In the genomic region with DNA sequence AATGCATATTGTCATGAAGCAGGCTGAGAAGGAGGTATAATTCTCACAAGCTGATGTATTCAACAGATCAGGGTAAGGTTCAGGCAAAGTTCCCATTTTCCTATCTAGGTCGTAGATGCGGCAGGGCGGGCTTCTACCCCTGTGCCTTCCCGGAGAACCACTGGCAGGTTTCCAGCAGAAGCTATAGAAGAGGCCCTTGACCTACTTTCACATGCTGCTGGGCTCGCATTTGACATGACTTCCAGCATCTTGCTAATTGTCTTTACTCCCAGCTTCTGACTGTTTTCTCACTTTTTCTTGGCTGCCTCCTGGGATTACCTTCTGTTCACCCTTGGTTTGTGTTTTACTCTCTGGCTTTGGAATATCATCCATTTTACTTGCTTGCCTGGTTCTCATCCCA, we compare ENCODE assay signal across 26 cellular contexts. TPM values are rescaled to one million over a fixed set of nuclear protein-coding genes. Genes with fewer than 3 reads are reported as not detected.
DNase-seq lines count a peak whose midpoint lies in the region; ATAC-seq, FAIRE-seq and TF ChIP-seq lines count a peak whose summit lies in the region.
"Had no signal": no experiment of that assay in that cellular context is flagged by ENCODE, and none has a peak within 500 bp of the region (broad histone marks: within the 10 kb centered on the region; RNA-seq: fewer than 3 reads in every experiment).

No MANE protein-coding gene starts in this region.

- peaks cover 3 to 7% of the 10 kb centered on the region in 2 donors for H3K4me1 ChIP-seq in kidney (ENCODE audit: control insufficient read depth in 1 of 2, insufficient read depth in 1 of 2, low read depth in 1 of 2, low read length in 2 of 2)
- H3K4me1 ChIP-seq: body of pancreas, gastroesophageal sphincter, lower lobe of right lung, sigmoid colon, upper lobe of left lung had no signal

- ATAC-seq in HG02852 (IDR thresholded peaks at IDR 0.05; ENCODE audit: unreplicated experiment), result no peak
- ATAC-seq: activated naive CD8-positive, alpha-beta T cell treated with anti-CD3 and anti-CD28 coated beads, Interleukin-2, amount 50 U/mL, for 24 hours; body of pancreas; effector memory CD8-positive, alpha-beta T cell; gastroesophageal sphincter; lower lobe of right lung; mucosa of descending colon had no signal

- no peak overlapping the region for H3K9ac ChIP-seq in kidney (ENCODE audit: low read length in 2 of 2)

- H3K27ac ChIP-seq in kidney (ENCODE audit: low read depth in 2 of 2, low read length in 2 of 2), result no peak overlapping the region
- H3K27ac ChIP-seq: body of pancreas, gastroesophageal sphincter, lower lobe of right lung, sigmoid colon, SK-N-MC, upper lobe of left lung, WERI-Rb-1 had no signal

- FAIRE-seq in kidney (lab: Jason Lieb, UNC) (no peak), HTR-8/SVneo (lab: Jason Lieb, UNC) (no peak)
- FAIRE-seq: A204.1, colon, keratinocyte, RCC 7860 had no signal

- H3K9me3 ChIP-seq in kidney (ENCODE audit: control insufficient read depth in 1 of 2, low read length in 2 of 2), result no peaks in the 10 kb centered on the region
- H3K9me3 ChIP-seq: body of pancreas, gastroesophageal sphincter, lower lobe of right lung, mucosa of descending colon, sigmoid colon, upper lobe of left lung had no signal

- peak; percentile 5 for DNase-seq in NCI-H2107 (lab: John Stamatoyannopoulos, UW)
- no peak for DNase-seq in NCI-H2107 treated with DMSO at 0.1 percent for 48 hours (lab: John Stamatoyannopoulos, UW; ENCODE audit: unreplicated experiment)
- DNase-seq in NCI-H2029 (lab: John Stamatoyannopoulos, UW), result peak; percentile 62
- peak; percentile 91 for DNase-seq in NCI-H524 treated with DMSO at 0.1 percent for 48 hours (lab: John Stamatoyannopoulos, UW)
- DNase-seq in retina, result peak; percentile 67
- DNase-seq in kidney, result no peak
- no peak for DNase-seq in HTR-8/SVneo (ENCODE audit: insufficient read length, low spot score)
- DNase-seq: activated CD4-positive, alpha-beta T cell treated with anti-CD3 and anti-CD28 coated beads, Interleukin-2, amount 50 U/mL, for 1 hour; activated CD8-positive, alpha-beta memory T cell treated with anti-CD3 and anti-CD28 coated beads, Interleukin-2, amount 50 U/mL, for 4 hours; activated naive CD8-positive, alpha-beta T cell treated with anti-CD3 and anti-CD28 coated beads, Interleukin-2, amount 50 U/mL, for 24 hours; body of pancreas; CD8-positive, alpha-beta memory T cell; effector memory CD8-positive, alpha-beta T cell; lower lobe of right lung; mucosa of descending colon; NCI-H146; sigmoid colon; upper lobe of left lung; WERI-Rb-1 had no signal

- no peaks in the 10 kb centered on the region for H3K36me3 ChIP-seq in kidney (ENCODE audit: control insufficient read depth in 1 of 2, insufficient read depth in 2 of 2, low read length in 2 of 2)
- H3K36me3 ChIP-seq: gastroesophageal sphincter, lower lobe of right lung, sigmoid colon, upper lobe of left lung, WERI-Rb-1 had no signal

- no peak overlapping the region for H3K4me3 ChIP-seq in kidney (ENCODE audit: low read length in 2 of 2)
- H3K4me3 ChIP-seq: body of pancreas, gastroesophageal sphincter, lower lobe of right lung, mucosa of descending colon, sigmoid colon, SK-N-MC, upper lobe of left lung had no signal

- no peak for TF ChIP-seq CTCF in kidney (IDR thresholded peaks at IDR 0.05; ENCODE audit: borderline replicate concordance, extremely low read depth, insufficient read depth)

- intact Hi-C loops in kidney (cut with DNase I), result no loop called here

RNA-seq across cellular contexts. Expression of a gene that starts 32.6 kb away (rescaled TPM):
- 18.4 TPM for total RNA-seq in kidney
- polyA plus RNA-seq in kidney (ENCODE audit: insufficient read depth, low read depth, low replicate concordance), result 13.2 TPM

Comparison
In these comparisons a context has a peak if more than half of its experiments do, and no peak if none do; other contexts are left out.
1. DNase-seq: peak in NCI-H2107 (single experiment), NCI-H2029 (single experiment), NCI-H524 treated with DMSO at 0.1 percent for 48 hours (single experiment) and retina (single experiment); none in NCI-H2107 treated with DMSO at 0.1 percent for 48 hours (single experiment), kidney (single experiment) and HTR-8/SVneo (single experiment).